16 cellular contexts compared by ENCODE assay signal in the genomic region with DNA sequence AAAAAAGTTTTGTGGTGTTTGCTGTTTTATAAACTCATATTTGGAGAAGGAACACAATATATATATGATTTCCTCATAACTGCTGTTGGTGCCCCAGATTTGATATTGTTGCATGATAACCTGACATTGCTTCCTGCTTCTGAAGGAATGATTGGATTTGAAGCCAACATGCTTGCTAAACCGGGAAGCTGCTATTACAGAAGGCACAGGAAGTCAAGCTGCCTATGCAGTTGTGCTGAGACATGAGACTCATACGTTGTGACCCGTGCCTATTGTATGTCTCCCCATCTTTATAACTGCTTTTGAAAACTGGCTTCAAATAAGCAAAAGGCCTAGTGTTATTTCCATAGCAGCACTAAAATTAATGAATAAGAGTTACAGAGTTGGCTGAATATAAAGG.
"Had no signal": no experiment of that assay in that cellular context is flagged by ENCODE, and none has a peak within 500 bp of the region (broad histone marks: within the 10 kb centered on the region; RNA-seq: fewer than 3 reads in every experiment).

No MANE protein-coding gene starts in this region.

- DNase-seq: activated B cell treated with CpG ODN at 0.5 μM for 24 hours; activated effector memory CD4-positive, alpha-beta T cell treated with anti-CD3 and anti-CD28 coated beads, Interleukin-2, amount 50 U/mL, for 16 hours; amygdala; effector memory CD4-positive, alpha-beta T cell; erythroblast; left cardiac atrium; mesenchymal stem cell; nephron progenitor cell; stimulated activated CD4-positive, alpha-beta T cell treated with anti-CD3 and anti-CD28 coated beads, Interleukin-15, amount 100 ng/mL, for 24 hours; stimulated activated CD4-positive, alpha-beta T cell treated with anti-CD3 and anti-CD28 coated beads, Interleukin-4, amount 100 ng/mL, for 4 hours; stomach; T-helper 17 cell had no signal

- H3K36me3 ChIP-seq: stomach, thoracic aorta, vagina had no signal

- H3K27ac Mint-ChIP-seq: activated B cell treated with CpG ODN at 0.5 μM for 24 hours; activated CD4-positive, alpha-beta T cell treated with anti-CD3 and anti-CD28 coated beads, Interleukin-2, amount 10 ng/mL, durations not matched to agents 24 days and 14 days; activated naive CD8-positive, alpha-beta T cell; nephron progenitor cell; T-helper 17 cell had no signal

- H3K9me3 ChIP-seq: stomach, thoracic aorta, vagina had no signal

- H3K4me3 ChIP-seq: stomach, thoracic aorta, vagina had no signal

- H3K9me3 Mint-ChIP-seq: activated B cell treated with CpG ODN at 0.5 μM for 24 hours had no signal

- H3K27me3 ChIP-seq: stomach, vagina had no signal

- H3K4me1 Mint-ChIP-seq: activated CD4-positive, alpha-beta T cell treated with anti-CD3 and anti-CD28 coated beads, Interleukin-2, amount 10 ng/mL, durations not matched to agents 24 days and 14 days; T-helper 17 cell had no signal

- ATAC-seq: T-helper 17 cell had no signal

- H3K27ac ChIP-seq: vagina had no signal

- H3K4me3 Mint-ChIP-seq: activated B cell treated with CpG ODN at 0.5 μM for 24 hours; activated CD4-positive, alpha-beta T cell treated with anti-CD3 and anti-CD28 coated beads, Interleukin-2, amount 10 ng/mL, durations not matched to agents 24 days and 14 days; activated naive CD8-positive, alpha-beta T cell; nephron progenitor cell; T-helper 17 cell had no signal

- H3K27me3 Mint-ChIP-seq: activated B cell treated with CpG ODN at 0.5 μM for 24 hours, T-helper 17 cell had no signal
